1 cellular context compared by ENCODE assay signal in genomic region chr4:155526452-155527169, GRCh38.
TF ChIP-seq lines count a peak whose summit lies in the region.

No MANE protein-coding gene starts in this region.

TF ChIP-seq in IMR-90, 13 proteins besides CTCF, POLR2A, EP300 and RAD21 (continued from another document):
- no peak for TF ChIP-seq ELK1 (IDR thresholded peaks at IDR 0.05; ENCODE audit: borderline replicate concordance, low read depth, low read length)
- TF ChIP-seq MXI1 (IDR thresholded peaks at IDR 0.05; ENCODE audit: borderline replicate concordance, low read depth, low read length): no peak
- no peak for TF ChIP-seq RCOR1 (IDR thresholded peaks at IDR 0.05; ENCODE audit: insufficient replicate concordance, low read length)
- no peak for TF ChIP-seq SMC3 (IDR thresholded peaks at IDR 0.05; ENCODE audit: low read depth, low read length)
- TF ChIP-seq CEBPB (IDR thresholded peaks at IDR 0.05; ENCODE audit: low read depth, low read length): no peak
- TF ChIP-seq RFX5 (IDR thresholded peaks at IDR 0.05; ENCODE audit: low read depth, low read length): no peak
